In the genomic region with DNA sequence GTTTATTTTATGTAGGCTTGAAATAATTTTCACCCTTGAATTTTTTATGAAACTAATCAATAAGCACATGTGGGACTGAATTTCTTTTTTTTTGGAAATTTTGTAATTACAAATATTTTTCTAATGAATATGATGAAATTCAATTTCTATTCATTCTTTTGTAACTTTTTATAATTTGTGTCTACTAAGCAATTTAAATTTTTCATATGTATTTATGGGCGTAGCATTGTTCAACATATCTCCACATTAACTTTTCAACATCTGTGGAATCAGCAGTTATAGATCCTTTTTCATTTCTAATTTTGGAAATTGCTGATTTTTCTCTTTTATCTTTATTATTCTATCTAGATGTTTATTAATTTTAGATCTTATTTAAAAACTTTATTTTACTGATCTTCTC, we compare ENCODE assay signal across 29 cellular contexts.
"Had no signal": no experiment of that assay in that cellular context is flagged by ENCODE, and none has a peak within 500 bp of the region (broad histone marks: within the 10 kb centered on the region; RNA-seq: fewer than 3 reads in every experiment).

No MANE protein-coding gene starts in this region.

- H3K4me1 ChIP-seq: ascending aorta, breast epithelium, colonic mucosa, gastrocnemius medialis, heart left ventricle had no signal

- H3K4me3 ChIP-seq: ascending aorta, breast epithelium, cardiac muscle cell, colonic mucosa, dorsolateral prefrontal cortex, gastrocnemius medialis, heart left ventricle had no signal

- ATAC-seq: activated CD4-positive, alpha-beta T cell treated with anti-CD3 and anti-CD28 coated beads for 36 hours; activated naive CD4-positive, alpha-beta T cell treated with anti-CD3 and anti-CD28 coated beads, Interleukin-2, amount 50 U/mL, for 72 hours; activated T-cell treated with anti-CD3 and anti-CD28 coated beads, Interleukin-2, amount 50 U/mL, for 72 hours; esophagus mucosa; gastrocnemius medialis; heart left ventricle had no signal

- H3K9me3 ChIP-seq: ascending aorta, breast epithelium, colonic mucosa, gastrocnemius medialis had no signal

- DNase-seq: activated CD4-positive, alpha-beta memory T cell treated with anti-CD3 and anti-CD28 coated beads, Interleukin-2, amount 10 ng/mL, durations not matched to agents 7 days and 5 days; activated CD4-positive, alpha-beta T cell treated with anti-CD3 and anti-CD28 coated beads for 36 hours; activated CD4-positive, alpha-beta T cell treated with anti-CD3 and anti-CD28 coated beads, Interleukin-2, amount 10 ng/mL, durations not matched to agents 24 days and 14 days; activated CD4-positive, CD25-positive, alpha-beta regulatory T cell; activated CD4-positive, CD25-positive, alpha-beta regulatory T cell treated with anti-CD3 and anti-CD28 coated beads, Interleukin-2, amount 50 U/mL, for 72 hours; activated CD8-positive, alpha-beta memory T cell treated with anti-CD3 and anti-CD28 coated beads, Interleukin-2, amount 50 U/mL, for 48 hours; activated gamma-delta T cell; activated naive CD4-positive, alpha-beta T cell; activated naive CD4-positive, alpha-beta T cell treated with anti-CD3 and anti-CD28 coated beads, Interleukin-2, amount 10 ng/mL, durations not matched to agents 7 days and 5 days; activated naive CD8-positive, alpha-beta T cell treated with anti-CD3 and anti-CD28 coated beads, Interleukin-2, amount 10 ng/mL, durations not matched to agents 7 days and 5 days; activated T-cell treated with anti-CD3 and anti-CD28 coated beads for 4 hours; activated T-cell treated with anti-CD3 and anti-CD28 coated beads, Interleukin-2, amount 50 U/mL, for 24 hours; activated T-cell treated with anti-CD3 and anti-CD28 coated beads, Interleukin-2, amount 50 U/mL, for 72 hours; central memory CD4-positive, alpha-beta T cell; cerebellar nuclear complex; colonic mucosa; dorsolateral prefrontal cortex; effector memory CD4-positive, alpha-beta T cell; endodermal cell; foreskin fibroblast; gastrocnemius medialis; glutamatergic neuron; heart left ventricle; T-helper 2 cell had no signal

- H3K27ac ChIP-seq: ascending aorta, breast epithelium, cardiac muscle cell, colonic mucosa, dorsolateral prefrontal cortex, gastrocnemius medialis, heart left ventricle had no signal

- H3K27me3 ChIP-seq: ascending aorta, breast epithelium, cardiac muscle cell, colonic mucosa, dorsolateral prefrontal cortex, gastrocnemius medialis, heart left ventricle had no signal

- H3K36me3 ChIP-seq: ascending aorta, breast epithelium, cardiac muscle cell, colonic mucosa, gastrocnemius medialis, heart left ventricle had no signal
